Comparison of ENCODE assay signal across 7 cellular contexts in genomic region chr1:175154595-175155472, GRCh38. TPM values are rescaled to one million over a fixed set of nuclear protein-coding genes. Genes with fewer than 3 reads are reported as not detected.
DNase-seq lines count a peak whose midpoint lies in the region; ATAC-seq and TF ChIP-seq lines count a peak whose summit lies in the region.

No MANE protein-coding gene starts in this region.

- H3K9me3 ChIP-seq in OCI-LY7 (ENCODE audit: low read length) (no peaks in the 10 kb centered on the region), thoracic aorta (no peaks in the 10 kb centered on the region)

- BruUV-seq in OCI-LY7 (replicated peaks; lab: Mats Ljungman, UMichigan), result no TSS peak

- peak overlapping the region; percentile 22 for H3K27ac ChIP-seq in OCI-LY7 (ENCODE audit: low read depth, low read length, poor library complexity, severe bottlenecking)
- no peak overlapping the region for H3K27ac ChIP-seq in thoracic aorta

- H3K79me2 ChIP-seq in OCI-LY7 (ENCODE audit: insufficient read depth, low read depth, low read length), result no peaks in the 10 kb centered on the region

- CTCF ChIA-PET in OCI-LY7 (lab: Charles Lee; ENCODE audit: unreplicated experiment), result interaction anchor here (0.6 to 3.1 kb wide), 15 partner anchors 11 to 217 kb away, joined by 3 to 30 read pairs (median 4); no protein-coding TSS in a partner anchor

- H3K4me3 ChIP-seq in OCI-LY7 (ENCODE audit: low read depth, low read length, poor library complexity, severe bottlenecking), result no peak overlapping the region
- H3K4me3 ChIP-seq in fibroblast of mammary gland (ENCODE audit: control insufficient read depth, low read depth, low read length), result no peak overlapping the region
- H3K4me3 ChIP-seq in thoracic aorta, result no peak overlapping the region

- no peaks in the 10 kb centered on the region for H3K9me2 ChIP-seq in OCI-LY7 (ENCODE audit: insufficient read depth, low read length)

- H2AFZ ChIP-seq in OCI-LY7 (ENCODE audit: low read length), result peak overlapping the region; percentile 21; the same call in 1 of the 2 replicates

- H3K36me3 ChIP-seq in OCI-LY7 (ENCODE audit: insufficient read depth, low read length), result peaks cover 27% of the 10 kb centered on the region
- peaks cover 3% of the 10 kb centered on the region for H3K36me3 ChIP-seq in thoracic aorta

- H3K4me2 ChIP-seq in OCI-LY7 (ENCODE audit: low read length), result peak overlapping the region; percentile 49

- no peaks in the 10 kb centered on the region for H3K27me3 ChIP-seq in thoracic aorta (replicated peaks; ENCODE audit: insufficient read depth)

- no peak for ATAC-seq in thoracic aorta (ENCODE audit: insufficient number of reproducible peaks, low FRiP score, low read depth)

- intact Hi-C loops in OCI-LY7 (cut with micrococcal nuclease; ENCODE audit: unreplicated experiment), result loop anchor here (1.0 to 10.0 kb wide), 7 partner anchors 34 to 590 kb away; partner anchors contain the start of genes KIAA0040 and TNR

- no peaks in the 10 kb centered on the region for H4K20me1 ChIP-seq in OCI-LY7 (ENCODE audit: insufficient read depth, low read length)

- DNase-seq in HPDE6-E6E7 (ENCODE audit: extremely low spot score) (peak; percentile 39), OCI-LY7 (ENCODE audit: low spot score) (peak; percentile 82), activated T-cell treated with anti-CD3 and anti-CD28 coated beads for 48 hours (ENCODE audit: low read depth) (peak; percentile 62), fibroblast of mammary gland (ENCODE audit: low read depth) (peak; percentile 56), nucleus accumbens (lab: John Stamatoyannopoulos, UW) (peak in 42 of 56 donors; percentile 2 to 74 (median 17)), thoracic aorta (ENCODE audit: low spot score) (no peak)

- H3K4me1 ChIP-seq in OCI-LY7 (ENCODE audit: insufficient read depth, low read length, poor library complexity, severe bottlenecking) (peaks cover 29% of the 10 kb centered on the region), thoracic aorta (ENCODE audit: control insufficient read depth in 1 of 2, low read depth in 2 of 2) (no peaks in the 10 kb centered on the region)

- POLR2A ChIA-PET in OCI-LY7 (lab: Charles Lee), result interaction anchor here (0.5 to 3.9 kb wide), 15 partner anchors 31 to 1727 kb away, joined by 3 to 27 read pairs (median 4); no protein-coding TSS in a partner anchor

- TF ChIP-seq CTCF in GM12872 (IDR thresholded peaks at IDR 0.05; ENCODE audit: insufficient read depth, low read depth, low read length) (peak; percentile 85), OCI-LY7 (conservative IDR thresholded peaks at IDR 0.05; ENCODE audit: low read length) (peak; percentile 99), fibroblast of mammary gland (conservative IDR thresholded peaks at IDR 0.05; ENCODE audit: control insufficient read depth, insufficient read depth, low read depth, low read length) (peak; percentile 87), thoracic aorta (IDR thresholded peaks at IDR 0.05) (peak; percentile 87)

RNA-seq across cellular contexts. Expression of gene KIAA0040, which starts 37.7 kb away (rescaled TPM):
- 54.7 and 57.9 TPM in 2 replicates for total RNA-seq in OCI-LY7 (2014; rRNA removed; shearing (Covaris generic))
- total RNA-seq in OCI-LY7 (2022) (50.2 and 61.1 TPM in 2 replicates), thoracic aorta (10 to 100 TPM; 20.2 to 93.1 TPM)
